ENCODE assay signal across 6 cellular contexts in genomic region chr1:219538886-219539285, GRCh38.
"Had no signal": no experiment of that assay in that cellular context is flagged by ENCODE, and none has a peak within 500 bp of the region (broad histone marks: within the 10 kb centered on the region; RNA-seq: fewer than 3 reads in every experiment).

No MANE protein-coding gene starts in this region.

- DNase-seq: H7, HCEC 1CT, KBM-7 had no signal

- H3K4me3 ChIP-seq: GM23338 had no signal

- H2AFZ ChIP-seq: GM23338 had no signal

- ATAC-seq: GM23338, HepG2 had no signal

- H3K4me2 ChIP-seq: GM23338 had no signal

- H3K27ac ChIP-seq: HL-60 had no signal
